Comparison of ENCODE assay signal across 19 cellular contexts in the genomic region with DNA sequence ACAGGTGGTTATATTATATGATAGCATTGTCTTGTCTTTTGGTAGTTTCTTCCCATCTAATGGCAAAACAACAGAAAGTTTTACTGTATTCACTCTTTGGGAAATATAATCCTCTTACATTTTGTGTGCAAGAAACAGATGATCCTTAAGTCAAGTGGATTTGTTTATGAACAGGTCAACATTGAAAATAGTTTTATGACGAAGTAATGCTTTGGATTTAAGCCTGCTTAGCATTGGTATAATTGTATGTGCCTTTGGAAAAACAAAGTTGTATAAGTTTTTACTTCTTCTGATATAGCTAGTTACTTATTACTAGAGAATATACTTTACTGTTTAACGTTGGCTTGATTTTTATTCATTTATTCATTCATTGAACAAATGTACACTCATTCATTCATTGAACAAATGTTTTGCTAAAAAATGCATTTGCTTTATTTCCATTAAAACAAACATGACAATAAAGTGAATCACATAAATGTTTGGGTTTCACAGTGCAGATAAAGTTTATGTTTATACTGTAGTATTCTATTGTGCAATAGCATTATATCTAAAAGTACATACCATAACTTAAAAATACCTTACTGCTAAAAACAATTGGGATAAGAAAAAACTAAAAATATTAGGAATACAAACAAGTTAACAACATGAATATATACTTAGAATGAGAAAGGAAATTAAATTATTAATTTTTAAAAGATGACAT. TPM values are rescaled to one million over a fixed set of nuclear protein-coding genes. Genes with fewer than 3 reads are reported as not detected.
"Had no signal": no experiment of that assay in that cellular context is flagged by ENCODE, and none has a peak within 500 bp of the region (broad histone marks: within the 10 kb centered on the region; RNA-seq: fewer than 3 reads in every experiment).

No MANE protein-coding gene starts in this region.

- FAIRE-seq: colon, islet of Langerhans had no signal

- H3K27ac Mint-ChIP-seq: naive thymus-derived CD4-positive, alpha-beta T cell; nephron progenitor cell had no signal

- H3K9me3 Mint-ChIP-seq: nephron progenitor cell had no signal

- H3K4me3 ChIP-seq: esophagus squamous epithelium, heart right ventricle, prostate gland, sigmoid colon, skin epidermis had no signal

- H3K4me1 ChIP-seq: esophagus squamous epithelium, foreskin keratinocyte, heart right ventricle, parathyroid adenoma, prostate gland had no signal

- DNase-seq: dermis blood vessel endothelial cell; esophagus squamous epithelium; foreskin keratinocyte; heart right ventricle; hypothalamus; mammary epithelial cell; naive thymus-derived CD4-positive, alpha-beta T cell; nephron progenitor cell; retina; sigmoid colon; stimulated activated CD4-positive, alpha-beta T cell treated with anti-CD3 and anti-CD28 coated beads, Interleukin-2, amount 100 ng/mL, for 48 hours; stimulated activated naive CD4-positive, alpha-beta T cell treated with Interleukin-2 at 50 U/mL for 16 hours; trophoblast cell had no signal

- H3K4me1 Mint-ChIP-seq: naive thymus-derived CD4-positive, alpha-beta T cell had no signal

- H3K36me3 Mint-ChIP-seq: naive thymus-derived CD4-positive, alpha-beta T cell had no signal

- H3K4me3 Mint-ChIP-seq: naive thymus-derived CD4-positive, alpha-beta T cell; nephron progenitor cell had no signal

- H3K36me3 ChIP-seq: esophagus squamous epithelium, prostate gland had no signal

- H3K9me3 ChIP-seq: heart right ventricle, prostate gland, sigmoid colon had no signal

- H3K27me3 ChIP-seq: esophagus squamous epithelium, foreskin keratinocyte, heart right ventricle, sigmoid colon had no signal

- H3K27ac ChIP-seq: esophagus squamous epithelium, foreskin keratinocyte, heart right ventricle, parathyroid adenoma, prostate gland, sigmoid colon, skin epidermis had no signal

RNA-seq across cellular contexts. Expression of a gene that starts 12.3 kb away (rescaled TPM):
- total RNA-seq: foreskin keratinocyte, glomerular endothelial cell had no signal
- polyA plus RNA-seq: foreskin keratinocyte; mammary epithelial cell; naive thymus-derived CD4-positive, alpha-beta T cell had no signal
